1 cellular context compared by ENCODE assay signal in the genomic region with DNA sequence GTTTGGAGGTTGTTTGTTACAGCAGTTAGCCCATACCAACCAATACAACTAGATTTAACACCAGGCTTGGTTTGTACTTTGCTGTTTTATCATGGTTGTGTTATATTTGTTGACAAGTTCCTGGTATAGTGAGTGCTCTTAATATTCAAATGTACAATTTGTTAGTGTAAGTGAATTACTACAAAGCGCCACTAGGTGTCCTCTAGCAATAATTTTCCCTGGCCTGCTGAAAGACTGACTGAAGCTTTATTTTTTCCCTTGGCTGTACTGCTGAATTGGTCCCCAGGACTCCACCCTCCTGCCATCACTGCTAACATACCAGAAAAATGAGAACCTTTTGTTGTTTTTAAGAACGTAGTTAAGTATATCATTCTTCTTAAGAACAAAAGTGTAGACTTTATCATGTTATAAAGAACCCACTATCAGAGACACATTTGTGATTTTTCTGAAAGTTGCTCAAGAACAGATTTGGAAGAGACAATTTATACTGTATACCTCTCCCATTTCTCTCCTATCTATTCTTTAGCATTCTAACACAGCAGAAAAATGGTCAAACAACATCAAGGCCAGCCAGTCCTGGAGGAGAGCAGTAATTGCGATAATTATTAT.
TF ChIP-seq lines count a peak whose summit lies in the region.

No MANE protein-coding gene starts in this region.

TF ChIP-seq in SK-N-SH, 30 proteins besides CTCF, POLR2A, EP300 and RAD21:
- TF ChIP-seq SMC3 (IDR thresholded peaks at IDR 0.05; ENCODE audit: low read depth, low read length): peak; percentile 72
- TF ChIP-seq, protein P1, sequence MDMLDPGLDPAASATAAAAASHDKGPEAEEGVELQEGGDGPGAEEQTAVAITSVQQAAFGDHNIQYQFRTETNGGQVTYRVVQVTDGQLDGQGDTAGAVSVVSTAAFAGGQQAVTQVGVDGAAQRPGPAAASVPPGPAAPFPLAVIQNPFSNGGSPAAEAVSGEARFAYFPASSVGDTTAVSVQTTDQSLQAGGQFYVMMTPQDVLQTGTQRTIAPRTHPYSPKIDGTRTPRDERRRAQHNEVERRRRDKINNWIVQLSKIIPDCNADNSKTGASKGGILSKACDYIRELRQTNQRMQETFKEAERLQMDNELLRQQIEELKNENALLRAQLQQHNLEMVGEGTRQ (IDR thresholded peaks at IDR 0.05; ENCODE audit: borderline replicate concordance, low read depth, low read length): no peak
